ENCODE assay signal across 1 cellular context in genomic region chr14:60515244-60515695, GRCh38.
TF ChIP-seq lines count a peak whose summit lies in the region.

No MANE protein-coding gene starts in this region.

TF ChIP-seq in A549, 52 proteins besides CTCF, POLR2A, EP300 and RAD21 (continued from another document):
- no peak for TF ChIP-seq EHMT2 (IDR thresholded peaks at IDR 0.05; ENCODE audit: low read depth)
